In genomic region chr3:66372681-66373350, GRCh38 we compare ENCODE assay signal across 9 cellular contexts.
DNase-seq lines count a peak whose midpoint lies in the region; ATAC-seq and TF ChIP-seq lines count a peak whose summit lies in the region.
"Had no signal": no experiment of that assay in that cellular context is flagged by ENCODE, and none has a peak within 500 bp of the region (broad histone marks: within the 10 kb centered on the region; RNA-seq: fewer than 3 reads in every experiment).

No MANE protein-coding gene starts in this region.

- H3K4me1 ChIP-seq in breast epithelium (no peaks in the 10 kb centered on the region), Panc1 (ENCODE audit: control insufficient read depth, insufficient read depth, low read length) (no peaks in the 10 kb centered on the region), endodermal cell (ENCODE audit: control insufficient read depth, insufficient read depth, low read length) (no peaks in the 10 kb centered on the region)

- TF ChIP-seq CTCF in breast epithelium (IDR thresholded peaks at IDR 0.05): no peak
- TF ChIP-seq CTCF in Panc1 (IDR thresholded peaks at IDR 0.05): peak; percentile 26
- peak; percentile 84 for TF ChIP-seq CTCF in endodermal cell (conservative IDR thresholded peaks at IDR 0.05)
- peak; percentile 44 for TF ChIP-seq CTCF in osteocyte (IDR thresholded peaks at IDR 0.05)
- no peak for TF ChIP-seq CTCF in mesothelial cell of epicardium (IDR thresholded peaks at IDR 0.05; ENCODE audit: unreplicated experiment)

- CTCF ChIA-PET in Panc1 (lab: Charles Lee): no interaction called here

- WGBS in endodermal cell (ENCODE audit: insufficient coverage in 1 of 2, insufficient read length in 1 of 2), 2 experiments: 80 to 88% methylated on average over 16 to 18 of the region's 18 CpGs

- no peaks in the 10 kb centered on the region for H3K4me1 Mint-ChIP-seq in endodermal cell
- peaks cover 17% of the 10 kb centered on the region for H3K4me1 Mint-ChIP-seq in osteocyte (ENCODE audit: unreplicated experiment)
- H3K4me1 Mint-ChIP-seq in mesothelial cell of epicardium: peaks cover 1% of the 10 kb centered on the region

- peak overlapping the region; percentile 4 for H3K9ac ChIP-seq in endodermal cell (ENCODE audit: extremely low read depth, low read length, poor library complexity, severe bottlenecking)

- no peaks in the 10 kb centered on the region for H3K9me3 ChIP-seq in breast epithelium
- H3K9me3 ChIP-seq in Panc1 (ENCODE audit: control insufficient read depth, insufficient read depth, low read depth, low read length): no peaks in the 10 kb centered on the region
- H3K9me3 ChIP-seq in endodermal cell (ENCODE audit: control insufficient read depth, low read length): no peaks in the 10 kb centered on the region
- H3K9me3 ChIP-seq: neutrophil had no signal

- POLR2A ChIA-PET in Panc1 (lab: Charles Lee): no interaction called here

- intact Hi-C loops in breast epithelium (cut with DNase I; ENCODE audit: low total_unique reads): no loop called here
- intact Hi-C loops in Panc1 (cut with micrococcal nuclease; ENCODE audit: unreplicated experiment): loop anchor here (10.0 kb wide), 1 partner anchor 98 kb away; no protein-coding TSS in a partner anchor

- no peak overlapping the region for H3K4me3 ChIP-seq in breast epithelium
- H3K4me3 ChIP-seq in Panc1 (ENCODE audit: low read depth in 2 of 2, low read length in 2 of 2): no peak overlapping the region
- H3K4me3 ChIP-seq in endodermal cell (ENCODE audit: low read length): no peak overlapping the region

- peaks cover 21% of the 10 kb centered on the region for H3K36me3 Mint-ChIP-seq in endodermal cell (ENCODE audit: low read depth)
- H3K36me3 Mint-ChIP-seq in osteocyte (ENCODE audit: unreplicated experiment): peaks cover 27% of the 10 kb centered on the region
- H3K36me3 Mint-ChIP-seq in mesothelial cell of epicardium: peaks cover 14% of the 10 kb centered on the region

- peak overlapping the region; percentile 11 for H3K27ac Mint-ChIP-seq in endodermal cell
- H3K27ac Mint-ChIP-seq in osteocyte (ENCODE audit: unreplicated experiment): no peak overlapping the region
- no peak overlapping the region for H3K27ac Mint-ChIP-seq in mesothelial cell of epicardium

- BruUV-seq in Panc1 (replicated peaks; lab: Mats Ljungman, UMichigan): no TSS peak

- no peak for TF ChIP-seq POLR2A in breast epithelium (IDR thresholded peaks at IDR 0.05)

- in situ Hi-C loops in T47D (cut with HindIII; ENCODE audit: low pct_unique_long_range_greater_than_20kb, low sequenced_read_pairs) (no loop called here), Panc1 (cut with HindIII; ENCODE audit: low pct_unique_long_range_greater_than_20kb, low sequenced_read_pairs) (no loop called here)

- H3K9me3 Mint-ChIP-seq in endodermal cell: no peaks in the 10 kb centered on the region
- no peaks in the 10 kb centered on the region for H3K9me3 Mint-ChIP-seq in osteocyte (ENCODE audit: unreplicated experiment)
- H3K9me3 Mint-ChIP-seq in mesothelial cell of epicardium: no peaks in the 10 kb centered on the region

- H3K36me3 ChIP-seq in breast epithelium (no peaks in the 10 kb centered on the region), Panc1 (ENCODE audit: control insufficient read depth, insufficient read depth, low read length) (no peaks in the 10 kb centered on the region), endodermal cell (ENCODE audit: control insufficient read depth, insufficient read depth, low read length) (peaks cover 39% of the 10 kb centered on the region)

- ATAC-seq in Panc1: peak; percentile 51; the same call in 1 of the 2 replicates
- ATAC-seq in HG02798 (IDR thresholded peaks at IDR 0.05; ENCODE audit: poor library complexity, unreplicated experiment): no peak

- H3K27me3 ChIP-seq in breast epithelium (no peaks in the 10 kb centered on the region), Panc1 (ENCODE audit: control insufficient read depth, insufficient read depth, low read length) (no peaks in the 10 kb centered on the region), endodermal cell (ENCODE audit: control insufficient read depth, insufficient read depth, low read length, poor library complexity, severe bottlenecking) (no peaks in the 10 kb centered on the region)
- H3K27me3 ChIP-seq: neutrophil had no signal

- H3K4me3 Mint-ChIP-seq in endodermal cell: no peak overlapping the region
- no peak overlapping the region for H3K4me3 Mint-ChIP-seq in osteocyte (ENCODE audit: unreplicated experiment)
- H3K4me3 Mint-ChIP-seq in mesothelial cell of epicardium: no peak overlapping the region

- H3K27ac ChIP-seq in breast epithelium (no peak overlapping the region), Panc1 (ENCODE audit: low read length) (no peak overlapping the region), endodermal cell (ENCODE audit: low read depth, low read length) (no peak overlapping the region)
- H3K27ac ChIP-seq: neutrophil had no signal

- H3K27me3 Mint-ChIP-seq in endodermal cell (ENCODE audit: insufficient read depth) (no peaks in the 10 kb centered on the region), osteocyte (ENCODE audit: unreplicated experiment) (no peaks in the 10 kb centered on the region), mesothelial cell of epicardium (ENCODE audit: low read depth) (peaks cover under 1% of the 10 kb centered on the region)

- DNase-seq in T47D (ENCODE audit: low read depth in 1 of 2, low spot score in 1 of 2): peak; percentile 13 to 54
- DNase-seq in breast epithelium (ENCODE audit: low spot score in 2 of 2): no peak
- DNase-seq in Panc1 (ENCODE audit: low read depth, low spot score): no peak
- DNase-seq in endodermal cell: peak; percentile 91
- no peak for DNase-seq in osteocyte (ENCODE audit: extremely low spot score, unreplicated experiment)
- no peak for DNase-seq in mesothelial cell of epicardium (ENCODE audit: low spot score in 2 of 2, unreplicated experiment in 2 of 2)
- no peak for DNase-seq in OCI-M2 (lab: John Stamatoyannopoulos, UW; ENCODE audit: unreplicated experiment)

Comparison
In these comparisons a context has a peak if more than half of its experiments do, and no peak if none do; other contexts are left out.
1. DNase-seq: peak in T47D (2 of 2) and endodermal cell (single experiment); none in breast epithelium (0 of 2), Panc1 (single experiment), osteocyte (single experiment), mesothelial cell of epicardium (0 of 2) and OCI-M2 (single experiment).
2. CTCF ChIP-seq: peak in Panc1 (single experiment), endodermal cell (single experiment) and osteocyte (single experiment); none in breast epithelium (0 of 3) and mesothelial cell of epicardium (single experiment).